Comparison of ENCODE assay signal across 8 cellular contexts in the genomic region with DNA sequence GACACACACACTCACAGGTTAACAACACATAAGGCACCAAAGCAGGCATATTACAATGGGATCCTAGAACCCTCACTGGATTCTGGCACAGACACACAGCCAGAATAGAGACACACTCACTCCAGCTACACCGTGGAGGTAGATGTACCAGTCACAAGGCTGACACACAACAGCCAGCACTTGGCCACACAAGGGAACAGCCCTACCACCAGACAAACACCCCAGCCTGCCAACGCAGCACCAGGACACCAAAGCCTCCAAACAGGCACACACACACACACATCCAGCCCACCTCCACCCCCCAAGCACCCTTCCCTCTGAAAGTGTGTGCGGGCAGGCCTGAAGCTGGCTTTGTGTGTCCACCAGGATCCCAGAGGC. TPM values are rescaled to one million over a fixed set of nuclear protein-coding genes. Genes with fewer than 3 reads are reported as not detected.
DNase-seq lines count a peak whose midpoint lies in the region; ATAC-seq and TF ChIP-seq lines count a peak whose summit lies in the region.

No MANE protein-coding gene starts in this region.

- intact Hi-C loops in OCI-LY7 (cut with micrococcal nuclease; ENCODE audit: unreplicated experiment) (no loop called here), body of pancreas (cut with DNase I) (no loop called here)

- no peak for TF ChIP-seq POLR2A in body of pancreas (IDR thresholded peaks at IDR 0.05)

- H3K4me3 Mint-ChIP-seq in effector memory CD8-positive, alpha-beta T cell: peak overlapping the region; percentile 94 to 100
- peak overlapping the region; percentile 83 to 100 (median 97) for H3K4me3 Mint-ChIP-seq in naive thymus-derived CD8-positive, alpha-beta T cell

- peaks cover 50% of the 10 kb centered on the region for H3K36me3 Mint-ChIP-seq in effector memory CD8-positive, alpha-beta T cell (ENCODE audit: insufficient read depth)
- peaks cover 0 to 31% (median 5%) of the 10 kb centered on the region in 3 donors for H3K36me3 Mint-ChIP-seq in naive thymus-derived CD8-positive, alpha-beta T cell

- H3K27me3 Mint-ChIP-seq in effector memory CD8-positive, alpha-beta T cell: no peaks in the 10 kb centered on the region
- H3K27me3 Mint-ChIP-seq in naive thymus-derived CD8-positive, alpha-beta T cell: no peaks in the 10 kb centered on the region

- CTCF ChIA-PET in OCI-LY7 (lab: Charles Lee; ENCODE audit: unreplicated experiment): interaction anchor here (1.5 kb wide), 1 partner anchor 50 kb away, joined by 4 read pairs; a partner anchor contains a TSS

- BruUV-seq in OCI-LY7 (replicated peaks; lab: Mats Ljungman, UMichigan): no TSS peak

- H3K4me3 ChIP-seq in ACC112 (ENCODE audit: low read depth, low read length) (peak overlapping the region; percentile 98), OCI-LY7 (ENCODE audit: low read depth, low read length, poor library complexity, severe bottlenecking) (no peak overlapping the region), body of pancreas (no peak overlapping the region)

- peaks cover 3% of the 10 kb centered on the region; the same call in 1 of the 2 replicates for H3K36me3 ChIP-seq in ACC112 (ENCODE audit: insufficient read depth, low read length)
- H3K36me3 ChIP-seq in OCI-LY7 (ENCODE audit: insufficient read depth, low read length): peaks cover 1% of the 10 kb centered on the region; the same call in 1 of the 2 replicates
- no peaks in the 10 kb centered on the region for H3K36me3 ChIP-seq in body of pancreas (replicated peaks in 1 of 2; ENCODE audit: insufficient read depth in 1 of 2, low read depth in 2 of 2)

- no peaks in the 10 kb centered on the region for H3K27me3 ChIP-seq in ACC112 (ENCODE audit: insufficient read depth, low read length)
- H3K27me3 ChIP-seq in body of pancreas: no peaks in the 10 kb centered on the region

- TF ChIP-seq CTCF in OCI-LY7 (conservative IDR thresholded peaks at IDR 0.05; ENCODE audit: low read length) (no peak), body of pancreas (IDR thresholded peaks at IDR 0.05) (no peak)

- peak overlapping the region; percentile 31 to 91 for H3K27ac Mint-ChIP-seq in effector memory CD8-positive, alpha-beta T cell
- H3K27ac Mint-ChIP-seq in naive thymus-derived CD8-positive, alpha-beta T cell: peak overlapping the region; percentile 90 to 97 (median 92)

- no peaks in the 10 kb centered on the region for H3K9me2 ChIP-seq in OCI-LY7 (ENCODE audit: insufficient read depth, low read length)

- H3K9me3 Mint-ChIP-seq in effector memory CD8-positive, alpha-beta T cell: no peaks in the 10 kb centered on the region
- H3K9me3 Mint-ChIP-seq in naive thymus-derived CD8-positive, alpha-beta T cell: no peaks in the 10 kb centered on the region

- H3K27ac ChIP-seq in ACC112 (ENCODE audit: low read depth, low read length): peak overlapping the region; percentile 75
- no peak overlapping the region for H3K27ac ChIP-seq in OCI-LY7 (ENCODE audit: low read depth, low read length, poor library complexity, severe bottlenecking)
- peak overlapping the region in 1 of 4 donors; percentile 33 for H3K27ac ChIP-seq in body of pancreas

- POLR2A ChIA-PET in OCI-LY7 (lab: Charles Lee): interaction anchor here (0.6 to 1.5 kb wide), 3 partner anchors 11 to 453 kb away, joined by 3 to 6 read pairs (median 3); a partner anchor contains a TSS
- POLR2A ChIA-PET in naive thymus-derived CD8-positive, alpha-beta T cell (lab: Charles Lee): interaction anchor here (0.8 to 6.6 kb wide), 17 partner anchors 9 to 164 kb away, joined by 3 to 94 read pairs (median 3); a partner anchor contains a TSS

- H4K20me1 ChIP-seq in OCI-LY7 (ENCODE audit: insufficient read depth, low read length): no peaks in the 10 kb centered on the region

- H3K4me2 ChIP-seq in OCI-LY7 (ENCODE audit: low read length): peak overlapping the region; percentile 96

- H3K9me3 ChIP-seq in OCI-LY7 (ENCODE audit: low read length): no peaks in the 10 kb centered on the region
- no peaks in the 10 kb centered on the region for H3K9me3 ChIP-seq in body of pancreas

- H2AFZ ChIP-seq in ACC112 (ENCODE audit: low read length, unreplicated experiment): no peak overlapping the region
- no peak overlapping the region for H2AFZ ChIP-seq in OCI-LY7 (ENCODE audit: low read length)

- H3K4me1 Mint-ChIP-seq in effector memory CD8-positive, alpha-beta T cell (ENCODE audit: low read depth in 2 of 2): peaks cover 63 to 67% of the 10 kb centered on the region in 2 donors
- H3K4me1 Mint-ChIP-seq in naive thymus-derived CD8-positive, alpha-beta T cell: peaks cover 59 to 80% (median 75%) of the 10 kb centered on the region in 4 donors

- 0 to 56% methylated on average over 1 to 3 of the region's 3 CpGs for WGBS in body of pancreas, 2 donors

- ATAC-seq in effector memory CD8-positive, alpha-beta T cell (replicated peaks): no peak
- no peak for ATAC-seq in naive thymus-derived CD8-positive, alpha-beta T cell
- ATAC-seq in HG03097 (IDR thresholded peaks at IDR 0.05; ENCODE audit: low FRiP score, unreplicated experiment): no peak
- ATAC-seq in body of pancreas: no peak
- ATAC-seq in HG02973 (IDR thresholded peaks at IDR 0.05; ENCODE audit: unreplicated experiment): no peak

- DNase-seq in OCI-LY7 (ENCODE audit: low spot score) (no peak), activated gamma-delta T cell (lab: John Stamatoyannopoulos, UW) (no peak), body of pancreas (no peak)
- DNase-seq in effector memory CD8-positive, alpha-beta T cell: no peak
- peak in 1 of 10 donors; percentile 41 for DNase-seq in naive thymus-derived CD8-positive, alpha-beta T cell

- H3K4me1 ChIP-seq in ACC112 (ENCODE audit: control insufficient read depth, insufficient read depth, low read length, unreplicated experiment): peaks cover 55% of the 10 kb centered on the region
- peaks cover 85% of the 10 kb centered on the region for H3K4me1 ChIP-seq in OCI-LY7 (ENCODE audit: insufficient read depth, low read length, poor library complexity, severe bottlenecking)
- peaks cover 43% of the 10 kb centered on the region for H3K4me1 ChIP-seq in body of pancreas

- peaks cover 37% of the 10 kb centered on the region for H3K79me2 ChIP-seq in ACC112 (ENCODE audit: control insufficient read depth, insufficient read depth, low read length, unreplicated experiment)
- H3K79me2 ChIP-seq in OCI-LY7 (ENCODE audit: insufficient read depth, low read depth, low read length): no peaks in the 10 kb centered on the region

RNA-seq across cellular contexts. Expression of a gene that starts 10.9 kb away (rescaled TPM):
- 48.6 and 51.7 TPM in 2 replicates for total RNA-seq in OCI-LY7 (2014; rRNA removed; shearing (Covaris generic))
- total RNA-seq in OCI-LY7 (2022): 153 and 207 TPM in 2 replicates
- total RNA-seq in naive thymus-derived CD8-positive, alpha-beta T cell: 100 to 1,000 TPM; 353 to 362 TPM
- polyA plus RNA-seq in naive thymus-derived CD8-positive, alpha-beta T cell: 100 to 1,000 TPM; 202 to 219 (median 206) TPM
- total RNA-seq in body of pancreas: 1 to 10 TPM; 2.3 to 4.9 TPM

RNA-seq across cellular contexts. Expression of a gene that starts 14.1 kb away (rescaled TPM):
- 1.4 and 7.0 TPM in 2 replicates for total RNA-seq in OCI-LY7 (2014; rRNA removed; shearing (Covaris generic))
- 5.1 and 8.4 TPM in 2 replicates for total RNA-seq in OCI-LY7 (2022)
- 10 to 100 TPM; 57.8 to 60.4 TPM for total RNA-seq in naive thymus-derived CD8-positive, alpha-beta T cell
- polyA plus RNA-seq in naive thymus-derived CD8-positive, alpha-beta T cell: 10 to 100 TPM in 1 of 3 donors, 1 to 10 TPM in 2; 1.6 to 12.7 (median 3.8) TPM
- total RNA-seq in body of pancreas: 10 to 100 TPM in 1 of 2 donors, 1 to 10 TPM in 1; 9.2 to 11.7 TPM

RNA-seq across cellular contexts. Expression of a gene that starts 37.2 kb away (rescaled TPM):
- total RNA-seq in OCI-LY7 (2014; rRNA removed; shearing (Covaris generic)): 18.9 and 25.8 TPM in 2 replicates
- total RNA-seq in OCI-LY7 (2022) (26.9 and 32.0 TPM in 2 replicates), body of pancreas (10 to 100 TPM; 31.4 to 64.3 TPM)
- total RNA-seq in naive thymus-derived CD8-positive, alpha-beta T cell: 10 to 100 TPM; 50.8 to 53.4 TPM
- polyA plus RNA-seq in naive thymus-derived CD8-positive, alpha-beta T cell: 1 to 10 TPM; 1.1 to 1.3 (median 1.2) TPM

RNA-seq across cellular contexts. Expression of a gene that starts 37.4 kb away (rescaled TPM):
- total RNA-seq in OCI-LY7 (2014; rRNA removed; shearing (Covaris generic)): 26.1 and 31.6 TPM in 2 replicates
- total RNA-seq in OCI-LY7 (2022): 58.2 and 66.5 TPM in 2 replicates
- total RNA-seq in naive thymus-derived CD8-positive, alpha-beta T cell: 100 to 1,000 TPM; 112 to 113 TPM
- polyA plus RNA-seq in naive thymus-derived CD8-positive, alpha-beta T cell: 1 to 10 TPM; 2.8 to 3.5 (median 3.1) TPM
- 10 to 100 TPM; 10.1 to 21.4 TPM for total RNA-seq in body of pancreas

RNA-seq across cellular contexts. Expression of a gene that starts 50.2 kb away (rescaled TPM):
- 77.4 and 78.2 TPM in 2 replicates for total RNA-seq in OCI-LY7 (2014; rRNA removed; shearing (Covaris generic))
- total RNA-seq in OCI-LY7 (2022) (121 and 137 TPM in 2 replicates), body of pancreas (not detected)
- total RNA-seq in naive thymus-derived CD8-positive, alpha-beta T cell: under 1 TPM; 0.27 to 0.81 TPM
- not detected for polyA plus RNA-seq in naive thymus-derived CD8-positive, alpha-beta T cell

Comparison
In these comparisons a context has a peak if more than half of its experiments do, and no peak if none do; other contexts are left out.
1. RNA of a gene that starts 10.9 kb away (total RNA-seq): 353 to 362 TPM in naive thymus-derived CD8-positive, alpha-beta T cell and 48.6 to 207 TPM in OCI-LY7; 2.3 to 4.9 TPM in body of pancreas; every median in the first group is over 4 times any median in the second.
2. RNA of a gene that starts 14.1 kb away (total RNA-seq): 57.8 to 60.4 TPM in naive thymus-derived CD8-positive, alpha-beta T cell; 9.2 to 11.7 TPM in body of pancreas and 1.4 to 8.4 TPM in OCI-LY7; every median in the first group is over 4 times any median in the second.